8 cellular contexts compared by ENCODE assay signal in genomic region chr6:123802697-123803455, GRCh38. TPM values are rescaled to one million over a fixed set of nuclear protein-coding genes. Genes with fewer than 3 reads are reported as not detected.
A peak's percentile ranks its signal among the peaks of the same experiment; 100 is the strongest.
DNase-seq lines count a peak whose midpoint lies in the region; ATAC-seq and TF ChIP-seq lines count a peak whose summit lies in the region.

No MANE protein-coding gene starts in this region.

- peaks cover 3% of the 10 kb centered on the region for H3K4me1 ChIP-seq in effector memory CD4-positive, alpha-beta T cell (ENCODE audit: control insufficient read depth, insufficient read depth, low read length, poor library complexity, severe bottlenecking)
- H3K4me1 ChIP-seq in lung (ENCODE audit: control insufficient read depth in 2 of 2, insufficient read depth in 2 of 2, low read length in 2 of 2) = peaks cover 2 to 10% of the 10 kb centered on the region in 2 donors

- H3K36me3 Mint-ChIP-seq in activated CD4-positive, alpha-beta memory T cell treated with anti-CD3 and anti-CD28 coated beads, Interleukin-2, amount 10 ng/mL, durations not matched to agents 7 days and 5 days (ENCODE audit: low read depth) = no peaks in the 10 kb centered on the region

- peak; percentile 70 to 90 for DNase-seq in NCI-H524 (lab: John Stamatoyannopoulos, UW)
- DNase-seq in activated CD4-positive, alpha-beta memory T cell treated with anti-CD3 and anti-CD28 coated beads, Interleukin-2, amount 10 ng/mL, durations not matched to agents 7 days and 5 days = peak; percentile 68
- DNase-seq in effector memory CD4-positive, alpha-beta T cell = peak in 1 of 3 donors; percentile 3
- peak; percentile 81 for DNase-seq in lung (ENCODE audit: low spot score)
- DNase-seq in stimulated activated CD4-positive, alpha-beta T cell treated with anti-CD3 and anti-CD28 coated beads, TNF-alpha, amount 100 ng/mL, for 24 hours (ENCODE audit: low read depth in 3 of 3) = peak; percentile 27 to 71 (median 40)

- H3K9me3 Mint-ChIP-seq in activated CD4-positive, alpha-beta memory T cell treated with anti-CD3 and anti-CD28 coated beads, Interleukin-2, amount 10 ng/mL, durations not matched to agents 7 days and 5 days = no peaks in the 10 kb centered on the region

- H3K27ac Mint-ChIP-seq in activated CD4-positive, alpha-beta memory T cell treated with anti-CD3 and anti-CD28 coated beads, Interleukin-2, amount 10 ng/mL, durations not matched to agents 7 days and 5 days = no peak overlapping the region

- ATAC-seq in GM19351 (IDR thresholded peaks at IDR 0.05; ENCODE audit: unreplicated experiment) (peak; percentile 97), HG03460 (IDR thresholded peaks at IDR 0.05; ENCODE audit: unreplicated experiment) (peak; percentile 92), lung (ENCODE audit: insufficient read depth, low FRiP score) (peak; percentile 96)

- peak overlapping the region; percentile 41 for H3K4me3 Mint-ChIP-seq in activated CD4-positive, alpha-beta memory T cell treated with anti-CD3 and anti-CD28 coated beads, Interleukin-2, amount 10 ng/mL, durations not matched to agents 7 days and 5 days

- H3K9me3 ChIP-seq in effector memory CD4-positive, alpha-beta T cell (ENCODE audit: control insufficient read depth, low read length) = no peaks in the 10 kb centered on the region
- H3K9me3 ChIP-seq in lung (ENCODE audit: control insufficient read depth in 2 of 2, insufficient read depth in 1 of 2, low read length in 1 of 2) = no peaks in the 10 kb centered on the region

- TF ChIP-seq CTCF in C4-2B (conservative IDR thresholded peaks at IDR 0.05) (peak; percentile 88), lung (IDR thresholded peaks at IDR 0.05; ENCODE audit: control extremely low read depth, extremely low read depth) (peak; percentile 30)

- H3K27ac ChIP-seq in C4-2B (no peak overlapping the region), lung (ENCODE audit: low read depth in 1 of 2, low read length in 1 of 2) (no peak overlapping the region)
- H3K27ac ChIP-seq in effector memory CD4-positive, alpha-beta T cell (ENCODE audit: insufficient read depth, low read length, poor library complexity, severe bottlenecking) = no peak overlapping the region

- POLR2A ChIA-PET in activated CD4-positive, alpha-beta memory T cell treated with anti-CD3 and anti-CD28 coated beads, Interleukin-2, amount 10 ng/mL, durations not matched to agents 7 days and 5 days (lab: Charles Lee) = no interaction called here

- peaks cover 39% of the 10 kb centered on the region for H3K27me3 Mint-ChIP-seq in activated CD4-positive, alpha-beta memory T cell treated with anti-CD3 and anti-CD28 coated beads, Interleukin-2, amount 10 ng/mL, durations not matched to agents 7 days and 5 days

- H3K27me3 ChIP-seq in effector memory CD4-positive, alpha-beta T cell (replicated peaks; ENCODE audit: control insufficient read depth, insufficient read depth, low read length, poor library complexity, severe bottlenecking) = peaks cover 6% of the 10 kb centered on the region
- peaks cover 3% of the 10 kb centered on the region for H3K27me3 ChIP-seq in lung (ENCODE audit: control insufficient read depth, insufficient read depth)

- no peaks in the 10 kb centered on the region for H3K36me3 ChIP-seq in effector memory CD4-positive, alpha-beta T cell (ENCODE audit: control insufficient read depth, insufficient read depth, low read length)
- H3K36me3 ChIP-seq in lung (ENCODE audit: control insufficient read depth in 2 of 2, insufficient read depth in 2 of 2, low read length in 2 of 2) = no peaks in the 10 kb centered on the region

- CTCF ChIA-PET in activated CD4-positive, alpha-beta memory T cell treated with anti-CD3 and anti-CD28 coated beads, Interleukin-2, amount 10 ng/mL, durations not matched to agents 7 days and 5 days (lab: Charles Lee) = interaction anchor here (0.7 to 2.3 kb wide), 17 partner anchors 12 to 1353 kb away, joined by 3 to 15 read pairs (median 3); no protein-coding TSS in a partner anchor

- H3K4me3 ChIP-seq in effector memory CD4-positive, alpha-beta T cell (ENCODE audit: insufficient read depth, low read depth, low read length, poor library complexity, severe bottlenecking) = peak overlapping the region; percentile 28
- H3K4me3 ChIP-seq in lung = peak overlapping the region; percentile 13

- peaks cover 13% of the 10 kb centered on the region for H3K4me1 Mint-ChIP-seq in activated CD4-positive, alpha-beta memory T cell treated with anti-CD3 and anti-CD28 coated beads, Interleukin-2, amount 10 ng/mL, durations not matched to agents 7 days and 5 days

- WGBS in lung, 2 donors = 0 to 1% methylated on average over 50 to 60 of the region's 60 CpGs

RNA-seq across cellular contexts. Expression of gene NKAIN2, which starts 0.8 kb away (rescaled TPM):
- total RNA-seq in activated CD4-positive, alpha-beta memory T cell treated with anti-CD3 and anti-CD28 coated beads, Interleukin-2, amount 10 ng/mL, durations not matched to agents 7 days and 5 days = not detected
- total RNA-seq in lung = 1 to 10 TPM in 1 of 2 donors, not detected in 1; 4.4 TPM
- polyA plus RNA-seq in lung = under 1 TPM in 1 of 2 donors, not detected in 1; 0.01 TPM
